23 cellular contexts compared by ENCODE assay signal in genomic region chr7:79462334-79462733, GRCh38.
"Had no signal": no experiment of that assay in that cellular context is flagged by ENCODE, and none has a peak within 500 bp of the region (broad histone marks: within the 10 kb centered on the region; RNA-seq: fewer than 3 reads in every experiment).

No MANE protein-coding gene starts in this region.

- H3K4me1 Mint-ChIP-seq: activated naive CD4-positive, alpha-beta T cell treated with anti-CD3 and anti-CD28 coated beads, Interleukin-2, amount 10 ng/mL, durations not matched to agents 7 days and 5 days; natural killer cell; T-helper 17 cell had no signal

- H3K4me3 ChIP-seq: gastrocnemius medialis, left ventricle myocardium inferior, lung, neural progenitor cell, right atrium auricular region, tibial nerve had no signal

- H3K9me3 Mint-ChIP-seq: activated naive CD4-positive, alpha-beta T cell treated with anti-CD3 and anti-CD28 coated beads, Interleukin-2, amount 10 ng/mL, durations not matched to agents 7 days and 5 days; activated naive CD8-positive, alpha-beta T cell treated with anti-CD3 and anti-CD28 coated beads, Interleukin-2, amount 10 ng/mL, durations not matched to agents 7 days and 5 days; neural progenitor cell had no signal

- H2AFZ ChIP-seq: neural progenitor cell had no signal

- H3K4me3 Mint-ChIP-seq: activated naive CD4-positive, alpha-beta T cell treated with anti-CD3 and anti-CD28 coated beads, Interleukin-2, amount 10 ng/mL, durations not matched to agents 7 days and 5 days; activated naive CD8-positive, alpha-beta T cell treated with anti-CD3 and anti-CD28 coated beads, Interleukin-2, amount 10 ng/mL, durations not matched to agents 7 days and 5 days; natural killer cell; neural progenitor cell; T-helper 17 cell had no signal

- H3K4me1 ChIP-seq: gastrocnemius medialis, neural progenitor cell, right atrium auricular region had no signal

- H3K4me2 ChIP-seq: neural progenitor cell had no signal

- H3K27ac ChIP-seq: brain microvascular endothelial cell, gastrocnemius medialis, left ventricle myocardium inferior, neural progenitor cell, right atrium auricular region, tibial nerve, WERI-Rb-1 had no signal

- H3K9ac ChIP-seq: neural progenitor cell had no signal

- H3K27ac Mint-ChIP-seq: activated naive CD4-positive, alpha-beta T cell treated with anti-CD3 and anti-CD28 coated beads, Interleukin-2, amount 10 ng/mL, durations not matched to agents 7 days and 5 days; activated naive CD8-positive, alpha-beta T cell treated with anti-CD3 and anti-CD28 coated beads, Interleukin-2, amount 10 ng/mL, durations not matched to agents 7 days and 5 days; natural killer cell; neural progenitor cell; T-helper 17 cell had no signal

- H3K36me3 ChIP-seq: brain microvascular endothelial cell, gastrocnemius medialis, neural progenitor cell, WERI-Rb-1 had no signal

- H3K27me3 ChIP-seq: brain microvascular endothelial cell, gastrocnemius medialis, neural progenitor cell, right atrium auricular region, tibial nerve had no signal

- H3K27me3 Mint-ChIP-seq: activated naive CD4-positive, alpha-beta T cell treated with anti-CD3 and anti-CD28 coated beads, Interleukin-2, amount 10 ng/mL, durations not matched to agents 7 days and 5 days; T-helper 17 cell had no signal

- ATAC-seq: activated CD4-positive, CD25-positive, alpha-beta regulatory T cell treated with anti-CD3 and anti-CD28 coated beads, Interleukin-2, amount 50 U/mL, for 24 hours; natural killer cell; T-helper 17 cell had no signal

- DNase-seq: activated CD4-positive, alpha-beta T cell treated with anti-CD3 and anti-CD28 coated beads for 48 hours; activated CD4-positive, alpha-beta T cell treated with anti-CD3 and anti-CD28 coated beads, Interleukin-2, amount 50 U/mL, for 48 hours; activated CD8-positive, alpha-beta memory T cell treated with anti-CD3 and anti-CD28 coated beads for 24 hours; activated effector memory CD4-positive, alpha-beta T cell treated with Interleukin-2 at 50 U/mL for 16 hours; activated naive CD4-positive, alpha-beta T cell treated with anti-CD3 and anti-CD28 coated beads, Interleukin-2, amount 10 ng/mL, durations not matched to agents 7 days and 5 days; activated naive CD8-positive, alpha-beta T cell treated with anti-CD3 and anti-CD28 coated beads, Interleukin-2, amount 10 ng/mL, durations not matched to agents 7 days and 5 days; central memory CD4-positive, alpha-beta T cell; gastrocnemius medialis; glutamatergic neuron; left ventricle myocardium inferior; mesendoderm; natural killer cell; occipital lobe; stimulated activated naive CD4-positive, alpha-beta T cell; T-helper 17 cell; T1000; WERI-Rb-1 had no signal

- H3K36me3 Mint-ChIP-seq: activated naive CD4-positive, alpha-beta T cell treated with anti-CD3 and anti-CD28 coated beads, Interleukin-2, amount 10 ng/mL, durations not matched to agents 7 days and 5 days; activated naive CD8-positive, alpha-beta T cell treated with anti-CD3 and anti-CD28 coated beads, Interleukin-2, amount 10 ng/mL, durations not matched to agents 7 days and 5 days had no signal

- H3K9me3 ChIP-seq: gastrocnemius medialis, left ventricle myocardium inferior, right atrium auricular region, tibial nerve had no signal
